8 cellular contexts compared by ENCODE assay signal in genomic region chr2:218010116-218010837, GRCh38. TPM values are rescaled to one million over a fixed set of nuclear protein-coding genes. Genes with fewer than 3 reads are reported as not detected.
DNase-seq lines count a peak whose midpoint lies in the region; ATAC-seq and TF ChIP-seq lines count a peak whose summit lies in the region.

No MANE protein-coding gene starts in this region.

- no peaks in the 10 kb centered on the region for H3K9me3 ChIP-seq in CD4-positive, alpha-beta T cell (ENCODE audit: control insufficient read depth, low read length)
- H3K9me3 ChIP-seq in HAP-1 = no peaks in the 10 kb centered on the region
- no peaks in the 10 kb centered on the region for H3K9me3 ChIP-seq in lung (ENCODE audit: control insufficient read depth in 2 of 2, insufficient read depth in 1 of 2, low read length in 1 of 2)
- no peaks in the 10 kb centered on the region for H3K9me3 ChIP-seq in stomach

- in situ Hi-C loops in HAP-1 (cut with MboI; ENCODE audit: low sequenced_read_pairs) = no loop called here

- H3K27me3 Mint-ChIP-seq in CD4-positive, alpha-beta T cell = peaks cover 70% of the 10 kb centered on the region
- peaks cover 36% of the 10 kb centered on the region for H3K27me3 Mint-ChIP-seq in dendritic cell treated with granulocyte-macrophage colony-stimulating factor and Interleukin-4, amounts not matched to agents 40 ng/mL and 50 ng/mL, for 4 days

- no peaks in the 10 kb centered on the region for H3K36me3 Mint-ChIP-seq in CD4-positive, alpha-beta T cell (ENCODE audit: low read depth)
- H3K36me3 Mint-ChIP-seq in dendritic cell treated with granulocyte-macrophage colony-stimulating factor and Interleukin-4, amounts not matched to agents 40 ng/mL and 50 ng/mL, for 4 days (ENCODE audit: low read depth) = no peaks in the 10 kb centered on the region

- H3K4me3 Mint-ChIP-seq in CD4-positive, alpha-beta T cell = peak overlapping the region; percentile 63
- H3K4me3 Mint-ChIP-seq in dendritic cell treated with granulocyte-macrophage colony-stimulating factor and Interleukin-4, amounts not matched to agents 40 ng/mL and 50 ng/mL, for 4 days = peak overlapping the region; percentile 72

- H3K4me1 ChIP-seq in HAP-1 (no peaks in the 10 kb centered on the region), lung (ENCODE audit: control insufficient read depth in 2 of 2, insufficient read depth in 2 of 2, low read length in 2 of 2) (peaks cover 0 to 5% of the 10 kb centered on the region in 2 donors), stomach (peaks cover 14 to 26% (median 21%) of the 10 kb centered on the region in 4 donors)

- no peak overlapping the region for H3K27ac Mint-ChIP-seq in CD4-positive, alpha-beta T cell
- H3K27ac Mint-ChIP-seq in dendritic cell treated with granulocyte-macrophage colony-stimulating factor and Interleukin-4, amounts not matched to agents 40 ng/mL and 50 ng/mL, for 4 days = peak overlapping the region; percentile 38

- CTCF ChIA-PET in CD4-positive, alpha-beta T cell (lab: Charles Lee) = no interaction called here

- peaks cover 4% of the 10 kb centered on the region for H3K4me1 Mint-ChIP-seq in CD4-positive, alpha-beta T cell (ENCODE audit: low read depth)
- peaks cover 43% of the 10 kb centered on the region for H3K4me1 Mint-ChIP-seq in dendritic cell treated with granulocyte-macrophage colony-stimulating factor and Interleukin-4, amounts not matched to agents 40 ng/mL and 50 ng/mL, for 4 days (ENCODE audit: low read depth)

- H3K27ac ChIP-seq in CD4-positive, alpha-beta T cell (ENCODE audit: low read depth, low read length) = no peak overlapping the region
- H3K27ac ChIP-seq in lung (ENCODE audit: low read depth in 1 of 2, low read length in 1 of 2) = no peak overlapping the region
- peak overlapping the region in 1 of 5 donors; percentile 44 for H3K27ac ChIP-seq in stomach

- WGBS in lung, 2 donors = 0 to 1% methylated on average over 48 to 70 of the region's 70 CpGs
- WGBS in stomach, 5 donors = 0 to 2% (median 0%) methylated on average over 5 to 70 of the region's 70 CpGs

- peak; percentile 67 for ATAC-seq in CD4-positive, alpha-beta T cell (ENCODE audit: poor library complexity)
- ATAC-seq in lung (ENCODE audit: insufficient read depth, low FRiP score) = peak; percentile 78
- ATAC-seq in GM21825 (IDR thresholded peaks at IDR 0.05; ENCODE audit: unreplicated experiment) = no peak
- no peak for ATAC-seq in HG03135 (IDR thresholded peaks at IDR 0.05; ENCODE audit: unreplicated experiment)

- TF ChIP-seq EP300 in stomach (IDR thresholded peaks at IDR 0.05) = no peak

- intact Hi-C loops in CD4-positive, alpha-beta T cell (cut with DNase I, micrococcal nuclease) = no loop called here
- intact Hi-C loops in dendritic cell treated with granulocyte-macrophage colony-stimulating factor and Interleukin-4, amounts not matched to agents 40 ng/mL and 50 ng/mL, for 4 days (cut with micrococcal nuclease) = no loop called here
- intact Hi-C loops in stomach (cut with DNase I; ENCODE audit: low total_unique reads) = no loop called here

- no peak for TF ChIP-seq POLR2A in stomach (IDR thresholded peaks at IDR 0.05)

- H3K36me3 ChIP-seq in HAP-1 (replicated peaks) (no peaks in the 10 kb centered on the region), lung (ENCODE audit: control insufficient read depth in 2 of 2, insufficient read depth in 2 of 2, low read length in 2 of 2) (no peaks in the 10 kb centered on the region), stomach (no peaks in the 10 kb centered on the region)

- peak overlapping the region; percentile 46 for H3K4me3 ChIP-seq in HAP-1
- H3K4me3 ChIP-seq in lung = peak overlapping the region; percentile 40
- H3K4me3 ChIP-seq in stomach = peak overlapping the region; percentile 46 to 66 (median 56)

- peak in 5 of 10 experiments; percentile 7 to 43 (median 25) for DNase-seq in CD4-positive, alpha-beta T cell
- peak; percentile 43 to 71 for DNase-seq in HAP-1 (ENCODE audit: low spot score in 2 of 2)
- DNase-seq in T-helper 9 cell = peak; percentile 4
- peak; percentile 36 for DNase-seq in lung (ENCODE audit: low spot score)
- DNase-seq in stomach = peak; percentile 65

- no peaks in the 10 kb centered on the region for H3K9me3 Mint-ChIP-seq in CD4-positive, alpha-beta T cell
- H3K9me3 Mint-ChIP-seq in dendritic cell treated with granulocyte-macrophage colony-stimulating factor and Interleukin-4, amounts not matched to agents 40 ng/mL and 50 ng/mL, for 4 days = no peaks in the 10 kb centered on the region

- no peak for TF ChIP-seq CTCF in CD4-positive, alpha-beta T cell (IDR thresholded peaks at IDR 0.05)
- TF ChIP-seq CTCF in lung (IDR thresholded peaks at IDR 0.05; ENCODE audit: control extremely low read depth, extremely low read depth) (peak; percentile 23), stomach (IDR thresholded peaks at IDR 0.05) (peak in 5 of 7 experiments; percentile 30 to 60 (median 56))

- H3K27me3 ChIP-seq in CD4-positive, alpha-beta T cell (ENCODE audit: control insufficient read depth, insufficient read depth, low read length) = peaks cover 41% of the 10 kb centered on the region
- H3K27me3 ChIP-seq in HAP-1 (ENCODE audit: low read depth) (0 out of 2 replicates have a peak, but pooled peaks cover 3% of the 10 kb centered on the region), lung (ENCODE audit: control insufficient read depth, insufficient read depth) (no peaks in the 10 kb centered on the region), stomach (peaks cover 0 to 51% (median 13%) of the 10 kb centered on the region in 3 donors)

- POLR2A ChIA-PET in CD4-positive, alpha-beta T cell (lab: Charles Lee) = no interaction called here

RNA-seq across cellular contexts. Expression of gene TNS1, which starts 7.5 kb away (rescaled TPM):
- under 1 TPM; 0.25 to 0.34 TPM for total RNA-seq in CD4-positive, alpha-beta T cell
- total RNA-seq in lung (100 to 1,000 TPM; 308 to 377 TPM), stomach (100 to 1,000 TPM; 145 to 682 (median 198) TPM)
- polyA plus RNA-seq in lung (100 to 1,000 TPM in 1 of 2 donors, 10 to 100 TPM in 1; 67.0 to 108 TPM), stomach (10 to 100 TPM; 18.5 to 44.9 (median 33.2) TPM)

RNA-seq across cellular contexts. Expression of gene RUFY4, which starts 58.8 kb away (rescaled TPM):
- total RNA-seq in CD4-positive, alpha-beta T cell = under 1 TPM; 0.78 to 0.85 TPM
- under 1 TPM; 0.15 to 0.31 TPM for total RNA-seq in lung
- under 1 TPM; 0.43 to 0.57 TPM for polyA plus RNA-seq in lung
- total RNA-seq in stomach = not detected
- under 1 TPM in 2 of 3 donors, not detected in 1; 0.12 to 0.43 TPM for polyA plus RNA-seq in stomach

Comparison
In these comparisons a context has a peak if more than half of its experiments do, and no peak if none do; other contexts are left out.
1. ATAC-seq: peak in CD4-positive, alpha-beta T cell (single experiment) and lung (single experiment); none in GM21825 (single experiment) and HG03135 (single experiment).
2. RNA of gene TNS1, which starts 7.5 kb away (total RNA-seq): 308 to 377 TPM in lung and 145 to 682 TPM in stomach; 0.25 to 0.34 TPM in CD4-positive, alpha-beta T cell; every median in the first group is over 100 times any median in the second.
3. Peak in every context shown above with its lines, with median percentiles within 50 percentile points of each other: H3K4me3 ChIP-seq.